29 cellular contexts compared by ENCODE assay signal in the genomic region with DNA sequence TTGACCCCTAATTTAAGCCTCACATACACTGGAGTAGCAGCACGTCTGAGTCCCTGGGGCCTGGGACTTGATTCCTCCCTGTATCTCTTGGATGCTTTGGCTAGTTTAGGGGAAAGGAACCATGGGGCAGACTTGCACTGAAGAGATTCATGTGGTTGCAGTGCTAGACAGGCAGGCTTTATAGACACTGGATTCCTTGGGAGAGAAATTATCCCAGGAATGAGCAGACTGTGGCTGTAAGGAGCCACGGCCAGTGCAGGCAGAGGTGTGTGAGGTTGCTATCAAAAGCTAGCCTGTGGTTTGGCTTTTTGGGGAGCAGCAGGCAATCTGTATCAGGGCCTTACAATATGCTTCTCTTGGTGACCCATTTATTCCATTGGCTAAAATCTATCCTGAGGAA. TPM values are rescaled to one million over a fixed set of nuclear protein-coding genes. Genes with fewer than 3 reads are reported as not detected.
"Had no signal": no experiment of that assay in that cellular context is flagged by ENCODE, and none has a peak within 500 bp of the region (broad histone marks: within the 10 kb centered on the region; RNA-seq: fewer than 3 reads in every experiment).

No MANE protein-coding gene starts in this region.

- H3K27ac Mint-ChIP-seq: activated CD4-positive, alpha-beta memory T cell treated with anti-CD3 and anti-CD28 coated beads, Interleukin-2, amount 10 ng/mL, durations not matched to agents 7 days and 5 days; activated CD4-positive, alpha-beta T cell treated with anti-CD3 and anti-CD28 coated beads, Interleukin-2, amount 10 ng/mL, durations not matched to agents 24 days and 14 days; activated CD8-positive, alpha-beta memory T cell treated with anti-CD3 and anti-CD28 coated beads, Interleukin-2, amount 10 ng/mL, durations not matched to agents 7 days and 5 days; activated naive CD4-positive, alpha-beta T cell treated with anti-CD3 and anti-CD28 coated beads, Interleukin-2, amount 50 U/mL, for 72 hours; naive thymus-derived CD4-positive, alpha-beta T cell; T-helper 17 cell had no signal

- H3K9me3 Mint-ChIP-seq: activated CD4-positive, alpha-beta memory T cell treated with anti-CD3 and anti-CD28 coated beads, Interleukin-2, amount 10 ng/mL, durations not matched to agents 7 days and 5 days; activated CD4-positive, alpha-beta T cell treated with anti-CD3 and anti-CD28 coated beads, Interleukin-2, amount 10 ng/mL, durations not matched to agents 24 days and 14 days; activated naive CD4-positive, alpha-beta T cell treated with anti-CD3 and anti-CD28 coated beads, Interleukin-2, amount 50 U/mL, for 72 hours; central memory CD8-positive, alpha-beta T cell; naive thymus-derived CD4-positive, alpha-beta T cell; neural crest cell had no signal

- H3K9ac ChIP-seq: parathyroid adenoma had no signal

- H3K79me2 ChIP-seq: parathyroid adenoma had no signal

- H3K4me1 Mint-ChIP-seq: activated CD4-positive, alpha-beta memory T cell treated with anti-CD3 and anti-CD28 coated beads, Interleukin-2, amount 10 ng/mL, durations not matched to agents 7 days and 5 days; activated CD4-positive, alpha-beta T cell treated with anti-CD3 and anti-CD28 coated beads, Interleukin-2, amount 10 ng/mL, durations not matched to agents 24 days and 14 days; central memory CD8-positive, alpha-beta T cell; neural crest cell had no signal

- ATAC-seq: activated CD8-positive, alpha-beta memory T cell treated with anti-CD3 and anti-CD28 coated beads, Interleukin-2, amount 10 ng/mL, durations not matched to agents 7 days and 5 days; activated naive CD4-positive, alpha-beta T cell treated with anti-CD3 and anti-CD28 coated beads, Interleukin-2, amount 50 U/mL, for 72 hours; naive thymus-derived CD4-positive, alpha-beta T cell; stimulated activated naive CD8-positive, alpha-beta T cell treated with anti-CD3 and anti-CD28 coated beads, Interleukin-15, Interleukin-2, amounts not matched to agents 100 U/mL and 50 U/mL, for 24 hours; T-helper 17 cell had no signal

- H3K9me3 ChIP-seq: esophagus squamous epithelium, heart right ventricle, left ventricle myocardium inferior, right atrium auricular region, testis, transverse colon had no signal

- H3K36me3 ChIP-seq: esophagus squamous epithelium, heart right ventricle, left ventricle myocardium inferior, right atrium auricular region, transverse colon had no signal

- H3K36me3 Mint-ChIP-seq: activated CD8-positive, alpha-beta memory T cell treated with anti-CD3 and anti-CD28 coated beads, Interleukin-2, amount 10 ng/mL, durations not matched to agents 7 days and 5 days; naive thymus-derived CD4-positive, alpha-beta T cell had no signal

- H3K27me3 ChIP-seq: testis had no signal

- H3K4me1 ChIP-seq: parathyroid adenoma, testis had no signal

- H3K27ac ChIP-seq: epithelial cell of prostate, heart right ventricle, left ventricle myocardium inferior, parathyroid adenoma, right atrium auricular region, testis, transverse colon had no signal

- H3K4me3 Mint-ChIP-seq: activated CD4-positive, alpha-beta memory T cell treated with anti-CD3 and anti-CD28 coated beads, Interleukin-2, amount 10 ng/mL, durations not matched to agents 7 days and 5 days; activated CD4-positive, alpha-beta T cell treated with anti-CD3 and anti-CD28 coated beads, Interleukin-2, amount 10 ng/mL, durations not matched to agents 24 days and 14 days; activated CD8-positive, alpha-beta memory T cell treated with anti-CD3 and anti-CD28 coated beads, Interleukin-2, amount 10 ng/mL, durations not matched to agents 7 days and 5 days; central memory CD8-positive, alpha-beta T cell; naive thymus-derived CD4-positive, alpha-beta T cell; neural crest cell; T-helper 17 cell had no signal

- H2AFZ ChIP-seq: parathyroid adenoma had no signal

- DNase-seq: activated CD4-positive, alpha-beta memory T cell treated with anti-CD3 and anti-CD28 coated beads, Interleukin-2, amount 10 ng/mL, durations not matched to agents 7 days and 5 days; activated CD4-positive, alpha-beta T cell treated with anti-CD3 and anti-CD28 coated beads, Interleukin-2, amount 10 ng/mL, durations not matched to agents 24 days and 14 days; activated CD4-positive, CD25-positive, alpha-beta regulatory T cell treated with anti-CD3 and anti-CD28 coated beads, Interleukin-2, amount 50 U/mL, for 72 hours; activated CD8-positive, alpha-beta memory T cell treated with anti-CD3 and anti-CD28 coated beads, Interleukin-2, amount 10 ng/mL, durations not matched to agents 7 days and 5 days; activated naive CD4-positive, alpha-beta T cell; activated T-cell treated with anti-CD3 and anti-CD28 coated beads, Interleukin-2, amount 50 U/mL, for 48 hours; effector CD8-positive, alpha-beta T cell; esophagus squamous epithelium; foreskin melanocyte; naive thymus-derived CD4-positive, alpha-beta T cell; nucleus accumbens; stimulated activated CD4-positive, alpha-beta T cell treated with anti-CD3 and anti-CD28 coated beads, Interleukin-15, amount 100 ng/mL, for 24 hours; stimulated activated CD4-positive, alpha-beta T cell treated with anti-CD3 and anti-CD28 coated beads, Interleukin-2, amount 100 ng/mL, for 24 hours; stimulated activated naive CD8-positive, alpha-beta T cell treated with anti-CD3 and anti-CD28 coated beads, Interleukin-15, Interleukin-2, amounts not matched to agents 100 U/mL and 50 U/mL, for 24 hours; T-helper 17 cell; T1000; testis; transverse colon had no signal

- H3K4me3 ChIP-seq: esophagus squamous epithelium, heart right ventricle, left ventricle myocardium inferior, right atrium auricular region, testis, transverse colon had no signal

RNA-seq across cellular contexts. Expression of a gene that starts 20.5 kb away (rescaled TPM):
- total RNA-seq: dermis microvascular lymphatic vessel endothelial cell, glomerular endothelial cell, left ventricle myocardium inferior, lung microvascular endothelial cell, neural crest cell, right atrium auricular region, T-helper 17 cell had no signal
- polyA plus RNA-seq: naive thymus-derived CD4-positive, alpha-beta T cell had no signal
